Comparison of ENCODE assay signal across 13 cellular contexts in genomic region chr10:71716406-71716805, GRCh38. TPM values are rescaled to one million over a fixed set of nuclear protein-coding genes. Genes with fewer than 3 reads are reported as not detected.
A peak's percentile ranks its signal among the peaks of the same experiment; 100 is the strongest.
DNase-seq lines count a peak whose midpoint lies in the region; ATAC-seq and TF ChIP-seq lines count a peak whose summit lies in the region.
"Had no signal": no experiment of that assay in that cellular context is flagged by ENCODE, and none has a peak within 500 bp of the region (broad histone marks: within the 10 kb centered on the region; RNA-seq: fewer than 3 reads in every experiment).

No MANE protein-coding gene starts in this region.

- intact Hi-C loops in activated CD8-positive, alpha-beta T cell treated with anti-CD3 and anti-CD28 coated beads for 36 hours (cut with micrococcal nuclease) = no loop called here

- no peaks in the 10 kb centered on the region for H4K20me1 ChIP-seq in BLaER1 treated with 17β-estradiol and CSF1 and Interleukin-3, amounts not matched to agents 10 nM and 100 nM
- H4K20me1 ChIP-seq in neural progenitor cell (ENCODE audit: low read depth) = no peaks in the 10 kb centered on the region

- CTCF ChIA-PET in activated CD8-positive, alpha-beta T cell treated with anti-CD3 and anti-CD28 coated beads for 36 hours (lab: Charles Lee) = interaction anchor here (2.5 to 7.4 kb wide), 4 partner anchors 8 to 57 kb away, joined by 17 to 57 read pairs (median 22); partner anchors contain the start of gene VSIR
- CTCF ChIA-PET in activated CD8-positive, alpha-beta T cell treated with anti-CD3 and anti-CD28 coated beads, Interleukin-2, amount 10 ng/mL, durations not matched to agents 7 days and 5 days (lab: Charles Lee) = interaction anchor here (0.7 to 7.3 kb wide), 6 partner anchors 8 to 96 kb away, joined by 3 to 50 read pairs (median 8); partner anchors contain the start of gene VSIR

- H3K27me3 ChIP-seq in BLaER1 treated with 17β-estradiol and CSF1 and Interleukin-3, amounts not matched to agents 10 nM and 100 nM = no peaks in the 10 kb centered on the region
- H3K27me3 ChIP-seq in neural progenitor cell = no peaks in the 10 kb centered on the region

- H3K27ac Mint-ChIP-seq in activated CD8-positive, alpha-beta T cell treated with anti-CD3 and anti-CD28 coated beads for 36 hours = peak overlapping the region; percentile 38
- H3K27ac Mint-ChIP-seq in activated CD8-positive, alpha-beta T cell treated with anti-CD3 and anti-CD28 coated beads, Interleukin-2, amount 10 ng/mL, durations not matched to agents 7 days and 5 days = no peak overlapping the region
- H3K27ac Mint-ChIP-seq in T-helper 17 cell (peak overlapping the region; percentile 99), neural progenitor cell (peak overlapping the region; percentile 29), glutamatergic neuron (ENCODE audit: unreplicated experiment) (no peak overlapping the region)

- no peaks in the 10 kb centered on the region for H3K79me2 ChIP-seq in neural progenitor cell (ENCODE audit: low read depth)

- H3K27me3 Mint-ChIP-seq in activated CD8-positive, alpha-beta T cell treated with anti-CD3 and anti-CD28 coated beads for 36 hours = no peaks in the 10 kb centered on the region
- H3K27me3 Mint-ChIP-seq in activated CD8-positive, alpha-beta T cell treated with anti-CD3 and anti-CD28 coated beads, Interleukin-2, amount 10 ng/mL, durations not matched to agents 7 days and 5 days (ENCODE audit: low read depth) = no peaks in the 10 kb centered on the region
- H3K27me3 Mint-ChIP-seq in T-helper 17 cell (no peaks in the 10 kb centered on the region), neural progenitor cell (ENCODE audit: insufficient read depth, low read depth) (peaks cover 3% of the 10 kb centered on the region), glutamatergic neuron (ENCODE audit: unreplicated experiment) (peaks cover 6% of the 10 kb centered on the region)

- no peak for ATAC-seq in activated CD8-positive, alpha-beta T cell treated with anti-CD3 and anti-CD28 coated beads for 36 hours
- no peak for ATAC-seq in activated CD8-positive, alpha-beta T cell treated with anti-CD3 and anti-CD28 coated beads, Interleukin-2, amount 10 ng/mL, durations not matched to agents 7 days and 5 days
- ATAC-seq in T-helper 17 cell = no peak
- ATAC-seq in GM18520 (IDR thresholded peaks at IDR 0.05; ENCODE audit: unreplicated experiment) = no peak
- ATAC-seq: PC-3 had no signal

- no peaks in the 10 kb centered on the region for H3K9me3 Mint-ChIP-seq in activated CD8-positive, alpha-beta T cell treated with anti-CD3 and anti-CD28 coated beads for 36 hours
- no peaks in the 10 kb centered on the region for H3K9me3 Mint-ChIP-seq in activated CD8-positive, alpha-beta T cell treated with anti-CD3 and anti-CD28 coated beads, Interleukin-2, amount 10 ng/mL, durations not matched to agents 7 days and 5 days (ENCODE audit: insufficient read depth)
- H3K9me3 Mint-ChIP-seq in neural progenitor cell (no peaks in the 10 kb centered on the region), glutamatergic neuron (ENCODE audit: unreplicated experiment) (no peaks in the 10 kb centered on the region)

- H3K27ac ChIP-seq in BLaER1 treated with 17β-estradiol and CSF1 and Interleukin-3, amounts not matched to agents 10 nM and 100 nM = peak overlapping the region in 8 of 11 experiments; percentile 89 to 99 (median 96); a peak in 11 of 22 replicates
- H3K27ac ChIP-seq in neural progenitor cell = no peak overlapping the region

- no peak overlapping the region for H3K4me3 Mint-ChIP-seq in activated CD8-positive, alpha-beta T cell treated with anti-CD3 and anti-CD28 coated beads for 36 hours
- no peak overlapping the region for H3K4me3 Mint-ChIP-seq in activated CD8-positive, alpha-beta T cell treated with anti-CD3 and anti-CD28 coated beads, Interleukin-2, amount 10 ng/mL, durations not matched to agents 7 days and 5 days
- H3K4me3 Mint-ChIP-seq in T-helper 17 cell (peak overlapping the region; percentile 91), neural progenitor cell (no peak overlapping the region), glutamatergic neuron (ENCODE audit: unreplicated experiment) (no peak overlapping the region)

- DNase-seq in activated CD8-positive, alpha-beta T cell treated with anti-CD3 and anti-CD28 coated beads for 36 hours = no peak
- no peak for DNase-seq in activated CD8-positive, alpha-beta T cell treated with anti-CD3 and anti-CD28 coated beads, Interleukin-2, amount 10 ng/mL, durations not matched to agents 7 days and 5 days
- DNase-seq in T-helper 17 cell (no peak), neural progenitor cell (ENCODE audit: low spot score) (no peak), DMS79 treated with DMSO at 0.1 percent for 48 hours (lab: John Stamatoyannopoulos, UW) (no peak), glutamatergic neuron (no peak)
- DNase-seq: KBM-7, NCI-H446 treated with DMSO at 0.1 percent for 48 hours, NCI-H748 treated with DMSO at 0.1 percent for 48 hours, PC-3 had no signal

- no peaks in the 10 kb centered on the region for H3K36me3 Mint-ChIP-seq in activated CD8-positive, alpha-beta T cell treated with anti-CD3 and anti-CD28 coated beads for 36 hours (ENCODE audit: low read depth)
- H3K36me3 Mint-ChIP-seq in activated CD8-positive, alpha-beta T cell treated with anti-CD3 and anti-CD28 coated beads, Interleukin-2, amount 10 ng/mL, durations not matched to agents 7 days and 5 days (ENCODE audit: low read depth) = peaks cover 3% of the 10 kb centered on the region
- no peaks in the 10 kb centered on the region for H3K36me3 Mint-ChIP-seq in T-helper 17 cell (ENCODE audit: low read depth)
- H3K36me3 Mint-ChIP-seq in neural progenitor cell = no peaks in the 10 kb centered on the region
- no peaks in the 10 kb centered on the region for H3K36me3 Mint-ChIP-seq in glutamatergic neuron (ENCODE audit: unreplicated experiment)

- H3K4me2 ChIP-seq in BLaER1 treated with 17β-estradiol and CSF1 and Interleukin-3, amounts not matched to agents 10 nM and 100 nM = peak overlapping the region; percentile 87 to 99 (median 94); a peak in 20 of 22 replicates
- H3K4me2 ChIP-seq in neural progenitor cell = no peak overlapping the region

- POLR2A ChIA-PET in activated CD8-positive, alpha-beta T cell treated with anti-CD3 and anti-CD28 coated beads for 36 hours (lab: Charles Lee) = interaction anchor here (0.9 to 7.5 kb wide), 2 partner anchors 9 to 55 kb away, joined by 4 to 65 read pairs; no protein-coding TSS in a partner anchor
- POLR2A ChIA-PET in activated CD8-positive, alpha-beta T cell treated with anti-CD3 and anti-CD28 coated beads, Interleukin-2, amount 10 ng/mL, durations not matched to agents 7 days and 5 days (lab: Charles Lee) = no interaction called here

- H3K9me3 ChIP-seq in BLaER1 treated with 17β-estradiol and CSF1 and Interleukin-3, amounts not matched to agents 10 nM and 100 nM (replicated peaks in 1 of 11) = no peaks in the 10 kb centered on the region
- H3K9me3 ChIP-seq in T-helper 17 cell (ENCODE audit: control insufficient read depth, low read length, poor library complexity, severe bottlenecking) (no peaks in the 10 kb centered on the region), neural progenitor cell (ENCODE audit: low read depth) (no peaks in the 10 kb centered on the region)

- H3K4me3 ChIP-seq in BLaER1 treated with 17β-estradiol and CSF1 and Interleukin-3, amounts not matched to agents 10 nM and 100 nM = peak overlapping the region in 4 of 10 experiments; percentile 46 to 63 (median 60); a peak in 5 of 20 replicates
- no peak overlapping the region for H3K4me3 ChIP-seq in neural progenitor cell

- H3F3A ChIP-seq in neural progenitor cell (ENCODE audit: low read depth) = peaks cover 3% of the 10 kb centered on the region

- H2AFZ ChIP-seq in neural progenitor cell (replicated peaks) = no peak overlapping the region

- no peaks in the 10 kb centered on the region for H3K36me3 ChIP-seq in BLaER1 treated with 17β-estradiol and CSF1 and Interleukin-3, amounts not matched to agents 10 nM and 100 nM
- H3K36me3 ChIP-seq in neural progenitor cell = no peaks in the 10 kb centered on the region

- H3K4me1 Mint-ChIP-seq in activated CD8-positive, alpha-beta T cell treated with anti-CD3 and anti-CD28 coated beads for 36 hours (ENCODE audit: low read depth) = peaks cover 58% of the 10 kb centered on the region
- peaks cover 46% of the 10 kb centered on the region for H3K4me1 Mint-ChIP-seq in activated CD8-positive, alpha-beta T cell treated with anti-CD3 and anti-CD28 coated beads, Interleukin-2, amount 10 ng/mL, durations not matched to agents 7 days and 5 days (ENCODE audit: low read depth)
- H3K4me1 Mint-ChIP-seq in T-helper 17 cell (peaks cover 49% of the 10 kb centered on the region), neural progenitor cell (peaks cover 38% of the 10 kb centered on the region), glutamatergic neuron (ENCODE audit: low read depth, unreplicated experiment) (peaks cover 12% of the 10 kb centered on the region)

- H3K4me1 ChIP-seq in BLaER1 treated with 17β-estradiol and CSF1 and Interleukin-3, amounts not matched to agents 10 nM and 100 nM = peaks cover 74 to 99% (median 83%) of the 10 kb centered on the region in 10 experiments
- peaks cover 33% of the 10 kb centered on the region for H3K4me1 ChIP-seq in neural progenitor cell

- H3K9ac ChIP-seq in BLaER1 treated with 17β-estradiol and CSF1 and Interleukin-3, amounts not matched to agents 10 nM and 100 nM = peak overlapping the region in 3 of 11 experiments; percentile 82 to 88 (median 84); a peak in 2 of 22 replicates
- H3K9ac ChIP-seq in neural progenitor cell = no peak overlapping the region

- TF ChIP-seq CTCF in activated CD8-positive, alpha-beta T cell treated with anti-CD3 and anti-CD28 coated beads for 36 hours (IDR thresholded peaks at IDR 0.05) = no peak
- TF ChIP-seq CTCF in neural progenitor cell (IDR thresholded peaks at IDR 0.05) = no peak
- no peak for TF ChIP-seq CTCF in glutamatergic neuron (IDR thresholded peaks at IDR 0.05; ENCODE audit: partially characterized antibody, unreplicated experiment)

RNA-seq across cellular contexts. Expression of gene C10orf105, which starts 3.2 kb away (rescaled TPM):
- under 1 TPM; 0.16 to 0.27 TPM for total RNA-seq in activated CD8-positive, alpha-beta T cell treated with anti-CD3 and anti-CD28 coated beads for 36 hours
- 1 to 10 TPM in 1 of 2 experiments, under 1 TPM in 1; 0.73 to 1.1 TPM for total RNA-seq in activated CD8-positive, alpha-beta T cell treated with anti-CD3 and anti-CD28 coated beads, Interleukin-2, amount 10 ng/mL, durations not matched to agents 7 days and 5 days
- total RNA-seq in T-helper 17 cell (under 1 TPM; 0.31 to 0.37 TPM), neural progenitor cell (ENCODE audit: low replicate concordance) (0.39 and 1.5 TPM in 2 replicates), glutamatergic neuron (ENCODE audit: unreplicated experiment) (not detected)
- total RNA-seq: PC-3 had no signal

RNA-seq across cellular contexts. Expression of gene VSIR, which starts 56.9 kb away (rescaled TPM):
- 10 to 100 TPM; 59.6 to 61.0 TPM for total RNA-seq in activated CD8-positive, alpha-beta T cell treated with anti-CD3 and anti-CD28 coated beads for 36 hours
- total RNA-seq in activated CD8-positive, alpha-beta T cell treated with anti-CD3 and anti-CD28 coated beads, Interleukin-2, amount 10 ng/mL, durations not matched to agents 7 days and 5 days = 100 to 1,000 TPM; 127 to 133 TPM
- total RNA-seq in T-helper 17 cell (100 to 1,000 TPM; 119 to 124 TPM), neural progenitor cell (ENCODE audit: low replicate concordance) (0.46 TPM in 1 of 2 replicates, not detected in the other), glutamatergic neuron (ENCODE audit: unreplicated experiment) (0.29 TPM)
- total RNA-seq: H1 had no signal

Comparison
In these comparisons a context has a peak if more than half of its experiments do, and no peak if none do; other contexts are left out.
1. H3K27ac Mint-ChIP-seq: peak in activated CD8-positive, alpha-beta T cell treated with anti-CD3 and anti-CD28 coated beads for 36 hours (single experiment), T-helper 17 cell (single experiment) and neural progenitor cell (single experiment); none in activated CD8-positive, alpha-beta T cell treated with anti-CD3 and anti-CD28 coated beads, Interleukin-2, amount 10 ng/mL, durations not matched to agents 7 days and 5 days (single experiment) and glutamatergic neuron (single experiment).
2. RNA of gene VSIR, which starts 56.9 kb away (total RNA-seq): 127 to 133 TPM in activated CD8-positive, alpha-beta T cell treated with anti-CD3 and anti-CD28 coated beads, Interleukin-2, amount 10 ng/mL, durations not matched to agents 7 days and 5 days, 119 to 124 TPM in T-helper 17 cell and 59.6 to 61.0 TPM in activated CD8-positive, alpha-beta T cell treated with anti-CD3 and anti-CD28 coated beads for 36 hours; 0.29 TPM in glutamatergic neuron (single experiment) and 0.46 TPM in neural progenitor cell; every median in the first group is over 10 times any median in the second.